Comparison of ENCODE assay signal across 16 cellular contexts in the genomic region with DNA sequence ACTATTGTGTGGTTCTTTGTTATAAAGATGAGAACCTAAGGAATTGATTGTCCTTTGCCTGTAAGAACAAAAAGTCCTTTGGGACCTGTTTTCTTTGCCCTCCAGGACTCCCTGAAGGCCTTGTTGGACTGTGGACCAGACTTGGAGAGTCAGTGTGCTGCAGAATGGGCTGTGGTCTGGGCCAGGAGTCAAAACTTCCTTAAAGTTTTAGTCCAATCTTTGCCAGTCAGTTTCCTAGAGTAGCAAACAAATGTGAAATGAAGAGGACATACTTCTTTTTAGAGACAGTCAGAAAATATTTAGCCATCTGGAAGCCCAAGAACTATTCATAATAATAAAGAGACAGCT. TPM values are rescaled to one million over a fixed set of nuclear protein-coding genes. Genes with fewer than 3 reads are reported as not detected.
DNase-seq lines count a peak whose midpoint lies in the region; ATAC-seq, FAIRE-seq and TF ChIP-seq lines count a peak whose summit lies in the region.
"Had no signal": no experiment of that assay in that cellular context is flagged by ENCODE, and none has a peak within 500 bp of the region (broad histone marks: within the 10 kb centered on the region; RNA-seq: fewer than 3 reads in every experiment).

No MANE protein-coding gene starts in this region.

- H3K27me3 ChIP-seq in colonic mucosa (no peaks in the 10 kb centered on the region), uterus (no peaks in the 10 kb centered on the region)

- H3K36me3 Mint-ChIP-seq in nephron (ENCODE audit: low read depth) = no peaks in the 10 kb centered on the region
- H3K36me3 Mint-ChIP-seq: activated naive CD4-positive, alpha-beta T cell treated with anti-CD3 and anti-CD28 coated beads, Interleukin-2, amount 10 ng/mL, durations not matched to agents 7 days and 5 days; natural killer cell had no signal

- H3K4me1 ChIP-seq in A549 (peaks cover 91% of the 10 kb centered on the region), colonic mucosa (peaks cover 26% of the 10 kb centered on the region), uterus (peaks cover 2 to 14% of the 10 kb centered on the region in 2 donors)

- intact Hi-C loops in colonic mucosa (cut with DNase I) (no loop called here), uterus (cut with DNase I; ENCODE audit: low total_unique reads) (loop anchor here (10.0 kb wide), 1 partner anchor 52 kb away; no protein-coding TSS in a partner anchor)

- CTCF ChIA-PET in A549 (lab: Yijun Ruan, JAX) = no interaction called here

- H3K27ac ChIP-seq in A549 = peak overlapping the region; percentile 49 to 59; a peak in 5 of 6 replicates
- H3K27ac ChIP-seq in colonic mucosa = peak overlapping the region; percentile 37
- no peak overlapping the region for H3K27ac ChIP-seq in uterus

- H3K4me1 Mint-ChIP-seq in nephron = peaks cover 37% of the 10 kb centered on the region

- H3K27ac Mint-ChIP-seq in nephron = peak overlapping the region; percentile 66 to 73 (median 72)
- H3K27ac Mint-ChIP-seq: activated naive CD4-positive, alpha-beta T cell treated with anti-CD3 and anti-CD28 coated beads, Interleukin-2, amount 10 ng/mL, durations not matched to agents 7 days and 5 days; T-helper 2 cell treated with Interferon-gamma antibody and Interleukin-4, amounts not matched to agents 5 μg/mL and 100 μg/mL, for 36 hours had no signal

- H3K27me3 Mint-ChIP-seq in nephron (ENCODE audit: low read depth) = no peaks in the 10 kb centered on the region
- H3K27me3 Mint-ChIP-seq: activated naive CD4-positive, alpha-beta T cell treated with anti-CD3 and anti-CD28 coated beads, Interleukin-2, amount 10 ng/mL, durations not matched to agents 7 days and 5 days had no signal

- peak overlapping the region in 1 of 2 donors; percentile 51 for H3K9ac ChIP-seq in colonic mucosa (ENCODE audit: low read depth in 2 of 2, low read length in 2 of 2)

- H3K4me2 ChIP-seq in A549 = peak overlapping the region; percentile 73

- H3K36me3 ChIP-seq in colonic mucosa (no peaks in the 10 kb centered on the region), uterus (no peaks in the 10 kb centered on the region)

- ATAC-seq in A549 (peak in 1 of 2 experiments; percentile 12; a peak in 1 of 6 replicates), GM21737 (IDR thresholded peaks at IDR 0.05; ENCODE audit: unreplicated experiment) (peak; percentile 12), GM21786 (IDR thresholded peaks at IDR 0.05; ENCODE audit: unreplicated experiment) (no peak)
- ATAC-seq in activated CD4-positive, CD25-positive, alpha-beta regulatory T cell treated with anti-CD3 and anti-CD28 coated beads, Interleukin-2, amount 50 U/mL, for 24 hours = no peak
- ATAC-seq: natural killer cell had no signal

- H3K9me3 ChIP-seq in A549 = no peaks in the 10 kb centered on the region
- no peaks in the 10 kb centered on the region for H3K9me3 ChIP-seq in colonic mucosa
- H3K9me3 ChIP-seq in uterus = no peaks in the 10 kb centered on the region

- no peak for TF ChIP-seq EP300 in A549 (IDR thresholded peaks at IDR 0.05)

- POLR2A ChIA-PET in A549 (lab: Yijun Ruan, JAX) = no interaction called here

- no peak for TF ChIP-seq CTCF in A549 (IDR thresholded peaks at IDR 0.05)
- TF ChIP-seq CTCF in colonic mucosa (IDR thresholded peaks at IDR 0.05) = no peak
- no peak for TF ChIP-seq CTCF in nephron (IDR thresholded peaks at IDR 0.05; ENCODE audit: unreplicated experiment in 3 of 3)
- TF ChIP-seq CTCF in uterus (IDR thresholded peaks at IDR 0.05) = no peak

- TF ChIP-seq POLR2A in A549 (IDR thresholded peaks at IDR 0.05; ENCODE audit: low read length) = no peak
- TF ChIP-seq POLR2A in uterus (IDR thresholded peaks at IDR 0.05) = no peak

- no peak overlapping the region for H3K4me3 Mint-ChIP-seq in nephron
- H3K4me3 Mint-ChIP-seq: activated naive CD4-positive, alpha-beta T cell treated with anti-CD3 and anti-CD28 coated beads, Interleukin-2, amount 10 ng/mL, durations not matched to agents 7 days and 5 days; natural killer cell; T-helper 2 cell treated with Interferon-gamma antibody and Interleukin-4, amounts not matched to agents 5 μg/mL and 100 μg/mL, for 36 hours had no signal

- no peak for FAIRE-seq in A549 (lab: Jason Lieb, UNC)

- no peak for TF ChIP-seq RAD21 in A549 (conservative IDR thresholded peaks at IDR 0.05 in 1 of 2, IDR thresholded peaks at IDR 0.05 in 1 of 2)

- no peaks in the 10 kb centered on the region for H3K9me3 Mint-ChIP-seq in nephron
- H3K9me3 Mint-ChIP-seq: activated naive CD4-positive, alpha-beta T cell treated with anti-CD3 and anti-CD28 coated beads, Interleukin-2, amount 10 ng/mL, durations not matched to agents 7 days and 5 days; natural killer cell; T-helper 2 cell treated with Interferon-gamma antibody and Interleukin-4, amounts not matched to agents 5 μg/mL and 100 μg/mL, for 36 hours had no signal

- H3K4me3 ChIP-seq in A549 (no peak overlapping the region), colonic mucosa (no peak overlapping the region), uterus (no peak overlapping the region)

- DNase-seq in A549 (ENCODE audit: low read depth in 1 of 2, low spot score in 1 of 2) (no peak), colonic mucosa (no peak), inferior parietal cortex (ENCODE audit: extremely low spot score) (no peak), uterus (no peak)
- DNase-seq: activated CD4-positive, alpha-beta T cell treated with anti-CD3 and anti-CD28 coated beads for 1 hour; activated naive CD4-positive, alpha-beta T cell treated with anti-CD3 and anti-CD28 coated beads, Interleukin-2, amount 10 ng/mL, durations not matched to agents 7 days and 5 days; effector CD8-positive, alpha-beta T cell; KBM-7; natural killer cell; NCI-H1105 treated with DMSO at 0.1 percent for 48 hours; NCI-H2171 treated with DMSO at 0.1 percent for 48 hours had no signal

TF ChIP-seq in A549, 52 proteins besides CTCF, POLR2A, EP300 and RAD21:
- TF ChIP-seq CHD4 (IDR thresholded peaks at IDR 0.05; ENCODE audit: borderline replicate concordance) = no peak

RNA-seq across cellular contexts. Expression of gene PDE8A, which starts 45.4 kb away (rescaled TPM):
- polyA plus RNA-seq in A549 (2011; rRNA removed) (171 and 204 TPM in 2 replicates), A549 (2017; fragmentation: RNase III; extraction: RNeasy Plus Mini Kit Qiagen cat#74134 plus additional on column Dnase treatment) (44.4 to 45.3 TPM (median 45.0 TPM) in 3 replicates)
- polyA plus RNA-seq in A549 (2012; cell fraction: cytosol; rRNA removed) = 43.7 and 46.8 TPM in 2 replicates
- polyA plus RNA-seq in A549 (2012; cell fraction: nucleus; rRNA removed) = 57.8 and 99.2 TPM in 2 replicates
- 104 and 125 TPM in 2 replicates for polyA minus RNA-seq in A549 (2011; rRNA and poly(A)+ RNA removed)
- total RNA-seq in colonic mucosa (10 to 100 TPM; 63.3 to 85.3 TPM), uterus (10 to 100 TPM; 25.1 to 67.0 (median 34.0) TPM)

Comparison
In these comparisons a context has a peak if more than half of its experiments do, and no peak if none do; other contexts are left out.
1. H3K27ac ChIP-seq: peak in A549 (2 of 2) and colonic mucosa (single experiment); none in uterus (0 of 2).